Comparison of ENCODE assay signal across 9 cellular contexts in genomic region chr1:162631546-162632233, GRCh38. TPM values are rescaled to one million over a fixed set of nuclear protein-coding genes. Genes with fewer than 3 reads are reported as not detected.
DNase-seq lines count a peak whose midpoint lies in the region; ATAC-seq and TF ChIP-seq lines count a peak whose summit lies in the region.
"Had no signal": no experiment of that assay in that cellular context is flagged by ENCODE, and none has a peak within 500 bp of the region (broad histone marks: within the 10 kb centered on the region; RNA-seq: fewer than 3 reads in every experiment).

No MANE protein-coding gene starts in this region.

- peaks cover 0 to 3% of the 10 kb centered on the region in 2 donors for H3K4me1 ChIP-seq in uterus
- H3K4me1 ChIP-seq: parathyroid adenoma had no signal

- H3K27me3 ChIP-seq in MG63 (no peaks in the 10 kb centered on the region), uterus (no peaks in the 10 kb centered on the region)

- H3K36me3 ChIP-seq in MG63 = peaks cover 6% of the 10 kb centered on the region; the same call in 1 of the 2 replicates
- H3K36me3 ChIP-seq in uterus = no peaks in the 10 kb centered on the region

- H3K4me3 ChIP-seq in MG63 = peak overlapping the region; percentile 66
- H3K4me3 ChIP-seq in uterus = peak overlapping the region; percentile 44 to 52

- intact Hi-C loops in uterus (cut with DNase I; ENCODE audit: low total_unique reads) = no loop called here

- H3K4me3 Mint-ChIP-seq in mesothelial cell of epicardium = peak overlapping the region; percentile 74
- H3K4me3 Mint-ChIP-seq: T-helper 1 cell treated with Interleukin-12 subunit alpha and Interleukin-12 subunit beta and Interleukin-4 antibody, amounts not matched to agents 30 μg/mL and 1 μg/mL, for 36 hours had no signal

- ATAC-seq in GM21360 (IDR thresholded peaks at IDR 0.05; ENCODE audit: unreplicated experiment) = no peak
- no peak for ATAC-seq in GM21423 (IDR thresholded peaks at IDR 0.05; ENCODE audit: unreplicated experiment)
- ATAC-seq in HG03439 (IDR thresholded peaks at IDR 0.05; ENCODE audit: unreplicated experiment) = no peak

- DNase-seq in MG63 = peak; percentile 64
- peak; percentile 20 for DNase-seq in dermis blood vessel endothelial cell
- no peak for DNase-seq in mesothelial cell of epicardium (ENCODE audit: low spot score in 2 of 2, unreplicated experiment in 2 of 2)
- DNase-seq in uterus = peak; percentile 51 to 64

- peak overlapping the region; percentile 83 to 97 for H3K27ac ChIP-seq in uterus
- H3K27ac ChIP-seq: parathyroid adenoma had no signal

- peaks cover 65% of the 10 kb centered on the region for H3K4me1 Mint-ChIP-seq in mesothelial cell of epicardium

- H3K36me3 Mint-ChIP-seq in mesothelial cell of epicardium = no peaks in the 10 kb centered on the region

- TF ChIP-seq POLR2A in uterus (IDR thresholded peaks at IDR 0.05) = peak in 1 of 2 donors; percentile 20

- H3K27me3 Mint-ChIP-seq in mesothelial cell of epicardium (ENCODE audit: low read depth) = no peaks in the 10 kb centered on the region

- H3K9me3 ChIP-seq in MG63 (no peaks in the 10 kb centered on the region), uterus (no peaks in the 10 kb centered on the region)

- H3K27ac Mint-ChIP-seq in mesothelial cell of epicardium = peak overlapping the region; percentile 91
- H3K27ac Mint-ChIP-seq: T-helper 1 cell treated with Interleukin-12 subunit alpha and Interleukin-12 subunit beta and Interleukin-4 antibody, amounts not matched to agents 30 μg/mL and 1 μg/mL, for 36 hours had no signal

- no peaks in the 10 kb centered on the region for H3K9me3 Mint-ChIP-seq in mesothelial cell of epicardium
- H3K9me3 Mint-ChIP-seq: T-helper 1 cell treated with Interleukin-12 subunit alpha and Interleukin-12 subunit beta and Interleukin-4 antibody, amounts not matched to agents 30 μg/mL and 1 μg/mL, for 36 hours had no signal

- TF ChIP-seq CTCF in mesothelial cell of epicardium (IDR thresholded peaks at IDR 0.05; ENCODE audit: unreplicated experiment) (no peak), uterus (IDR thresholded peaks at IDR 0.05) (no peak)

RNA-seq across cellular contexts. Expression of gene DDR2, which starts 0.6 kb away (rescaled TPM):
- total RNA-seq in MG63 (2014; rRNA removed; shearing (Covaris generic); ENCODE audit: low replicate concordance) = 38.1 and 51.2 TPM in 2 replicates
- 6.5 and 11.1 TPM in 2 replicates for total RNA-seq in dermis blood vessel endothelial cell
- total RNA-seq in mesothelial cell of epicardium = 54.4 to 60.0 TPM (median 58.1 TPM) in 3 replicates
- 100 to 1,000 TPM in 1 of 4 donors, 10 to 100 TPM in 3; 40.0 to 134 (median 74.7) TPM for total RNA-seq in uterus

Comparison
In these comparisons a context has a peak if more than half of its experiments do, and no peak if none do; other contexts are left out.
1. DNase-seq: peak in MG63 (single experiment), dermis blood vessel endothelial cell (single experiment) and uterus (2 of 2); none in mesothelial cell of epicardium (0 of 2).